In genomic region chr5:67364381-67364970, GRCh38 we compare ENCODE assay signal across 16 cellular contexts.
"Had no signal": no experiment of that assay in that cellular context is flagged by ENCODE, and none has a peak within 500 bp of the region (broad histone marks: within the 10 kb centered on the region; RNA-seq: fewer than 3 reads in every experiment).

No MANE protein-coding gene starts in this region.

- FAIRE-seq: endometrium, small intestine, urothelium cell line had no signal

- H3K4me3 ChIP-seq: gastrocnemius medialis, stomach, thoracic aorta had no signal

- DNase-seq: effector memory CD4-positive, alpha-beta T cell; gastrocnemius medialis; islet precursor cell; left ventricle myocardium superior; naive thymus-derived CD4-positive, alpha-beta T cell; nephron progenitor cell; posterior cingulate gyrus; small intestine; stimulated activated CD4-positive, alpha-beta T cell treated with anti-CD3 and anti-CD28 coated beads, Interleukin-12 subunit alpha, Interleukin-12 subunit beta, amount 100 ng/mL, for 4 hours; stimulated activated naive CD4-positive, alpha-beta T cell; stomach had no signal

- H3K4me1 ChIP-seq: gastrocnemius medialis, stomach had no signal

- H3K36me3 ChIP-seq: gastrocnemius medialis, neutrophil, stomach, thoracic aorta had no signal

- H3K27ac ChIP-seq: gastrocnemius medialis, neutrophil, stomach, thoracic aorta had no signal

- H3K27me3 ChIP-seq: gastrocnemius medialis, neutrophil, stomach had no signal

- ATAC-seq: esophagus mucosa; gastrocnemius medialis; left ventricle myocardium superior; naive thymus-derived CD4-positive, alpha-beta T cell had no signal

- H3K9me3 ChIP-seq: gastrocnemius medialis, neutrophil, stomach, thoracic aorta had no signal
